In the genomic region with DNA sequence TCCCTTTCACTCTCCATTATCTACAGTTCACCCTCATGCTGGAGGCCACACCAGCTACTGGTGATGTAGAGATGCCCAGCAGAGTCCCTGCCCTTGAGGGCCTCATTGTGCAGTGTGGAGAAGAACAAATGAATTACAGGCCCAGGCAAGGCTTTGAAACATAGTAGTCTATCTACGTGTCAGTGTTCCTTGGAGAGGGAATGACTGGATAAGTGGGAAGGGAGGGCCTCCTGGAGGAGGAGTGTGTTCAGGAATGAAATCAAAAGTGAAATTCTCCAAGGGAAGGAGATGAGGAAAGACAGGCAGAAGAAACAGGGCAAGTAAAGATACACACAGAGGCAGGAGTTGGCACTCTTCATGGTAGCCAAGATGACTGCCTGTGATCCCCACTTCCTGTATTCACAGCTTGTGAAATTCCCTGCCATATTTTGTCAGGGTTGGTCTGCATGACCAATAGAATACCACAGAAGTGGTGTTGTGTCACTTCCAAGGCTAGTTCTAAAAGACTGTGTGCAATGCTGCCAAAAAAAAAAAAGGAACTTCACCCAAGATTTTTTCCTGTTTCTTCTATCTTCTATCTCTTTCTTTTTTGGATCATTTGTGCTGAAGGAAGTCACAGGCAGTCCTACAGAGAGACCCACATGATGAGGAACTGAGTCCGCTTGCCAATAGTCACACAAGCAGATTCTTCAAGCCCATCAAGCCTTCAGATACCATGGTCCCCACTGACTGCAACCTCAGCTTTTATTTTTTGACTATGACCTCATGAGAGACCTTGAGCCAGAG, we compare ENCODE assay signal across 1 cellular context.
A peak's percentile ranks its signal among the peaks of the same experiment; 100 is the strongest.
TF ChIP-seq lines count a peak whose summit lies in the region.

No MANE protein-coding gene starts in this region.

TF ChIP-seq in HepG2, 621 proteins besides CTCF, POLR2A, EP300 and RAD21:
- TF ChIP-seq MAFK (conservative IDR thresholded peaks at IDR 0.05 in 1 of 2, IDR thresholded peaks at IDR 0.05 in 1 of 2; ENCODE audit: low read length in 2 of 2) = peak in 1 of 2 experiments; percentile 38; a peak in 2 of 4 replicates
- TF ChIP-seq CEBPB (IDR thresholded peaks at IDR 0.05; ENCODE audit: borderline replicate concordance, low read depth, low read length) = peak; percentile 9; the same call in 1 of the 2 replicates
- TF ChIP-seq ZNF792 (CRISPR knock-in tag; IDR thresholded peaks at IDR 0.05) = no peak
- TF ChIP-seq MAFF (IDR thresholded peaks at IDR 0.05; ENCODE audit: low read depth, low read length) = 0 out of 2 replicates have a peak, but pooled peaks have one; percentile 22
